Comparison of ENCODE assay signal across 1 cellular context in the genomic region with DNA sequence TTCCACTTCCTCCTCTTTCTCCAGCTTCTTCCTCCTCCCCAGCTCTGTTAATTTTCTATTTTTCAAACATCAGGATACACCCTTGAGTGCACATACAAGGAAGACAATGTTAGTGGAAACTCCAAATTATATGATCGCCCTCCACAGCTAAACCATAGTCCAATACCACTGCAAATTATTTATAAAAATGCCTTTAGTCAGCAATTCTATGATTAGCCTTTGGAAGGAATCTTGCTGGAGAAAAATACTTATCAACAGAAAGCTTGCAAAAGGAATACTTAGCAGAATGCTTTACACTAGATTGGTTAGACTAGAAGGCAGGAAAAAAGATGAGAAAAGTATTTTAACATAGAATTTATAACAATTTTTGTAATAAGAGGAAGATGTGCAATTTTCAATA.
TF ChIP-seq lines count a peak whose summit lies in the region.

No MANE protein-coding gene starts in this region.

TF ChIP-seq in IMR-90, 13 proteins besides CTCF, POLR2A, EP300 and RAD21:
- TF ChIP-seq ELK1 (IDR thresholded peaks at IDR 0.05; ENCODE audit: borderline replicate concordance, low read depth, low read length) (no peak), NFE2L2 (IDR thresholded peaks at IDR 0.05; ENCODE audit: low read depth, low read length) (no peak), CEBPB (IDR thresholded peaks at IDR 0.05; ENCODE audit: low read depth, low read length) (no peak), MAFK (IDR thresholded peaks at IDR 0.05; ENCODE audit: low read depth, low read length) (peak; percentile 91), MAZ (IDR thresholded peaks at IDR 0.05; ENCODE audit: borderline replicate concordance, low read depth, low read length) (no peak), MXI1 (IDR thresholded peaks at IDR 0.05; ENCODE audit: borderline replicate concordance, low read depth, low read length) (no peak)
- TF ChIP-seq, protein P1, sequence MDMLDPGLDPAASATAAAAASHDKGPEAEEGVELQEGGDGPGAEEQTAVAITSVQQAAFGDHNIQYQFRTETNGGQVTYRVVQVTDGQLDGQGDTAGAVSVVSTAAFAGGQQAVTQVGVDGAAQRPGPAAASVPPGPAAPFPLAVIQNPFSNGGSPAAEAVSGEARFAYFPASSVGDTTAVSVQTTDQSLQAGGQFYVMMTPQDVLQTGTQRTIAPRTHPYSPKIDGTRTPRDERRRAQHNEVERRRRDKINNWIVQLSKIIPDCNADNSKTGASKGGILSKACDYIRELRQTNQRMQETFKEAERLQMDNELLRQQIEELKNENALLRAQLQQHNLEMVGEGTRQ (IDR thresholded peaks at IDR 0.05; ENCODE audit: low read depth, low read length) = no peak
TF ChIP-seq in IMR-90: peak in this region for 1.
